Comparison of ENCODE assay signal across 21 cellular contexts in the genomic region with DNA sequence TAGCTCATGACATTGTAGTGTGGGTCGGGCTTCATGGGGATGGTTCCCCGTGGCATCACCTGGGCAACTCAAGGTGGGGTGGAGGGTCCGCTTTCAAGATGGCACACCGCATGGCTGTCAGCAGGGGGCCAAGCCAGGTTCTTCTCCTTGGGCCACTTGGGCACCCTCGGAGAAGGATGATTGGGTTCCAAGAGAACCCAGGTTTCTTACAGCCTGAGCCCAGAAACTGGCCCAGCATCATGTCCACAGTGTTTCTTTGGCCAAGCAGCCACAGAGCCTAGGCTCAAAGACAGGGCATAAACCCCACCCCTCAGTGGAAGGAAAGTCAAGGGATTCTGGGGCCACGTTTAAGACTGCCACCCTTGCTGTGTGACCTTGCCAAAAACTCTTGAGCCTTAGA.
DNase-seq lines count a peak whose midpoint lies in the region; ATAC-seq, FAIRE-seq and TF ChIP-seq lines count a peak whose summit lies in the region.
"Had no signal": no experiment of that assay in that cellular context is flagged by ENCODE, and none has a peak within 500 bp of the region (broad histone marks: within the 10 kb centered on the region; RNA-seq: fewer than 3 reads in every experiment).

No MANE protein-coding gene starts in this region.

- H3K36me3 ChIP-seq in OCI-LY1 (ENCODE audit: insufficient read depth, low read length), result no peaks in the 10 kb centered on the region
- H3K36me3 ChIP-seq: left lung, SJCRH30, WERI-Rb-1 had no signal

- DNase-seq in 8988T (peak; percentile 6), D721Med (ENCODE audit: insufficient read length, low spot score) (peak; percentile 8), fibroblast of villous mesenchyme (ENCODE audit: low read depth) (no peak), GM19239 (ENCODE audit: insufficient read length, low spot score) (no peak), NOMO-1 treated with DMSO at 0.1 percent for 48 hours (lab: John Stamatoyannopoulos, UW; ENCODE audit: unreplicated experiment) (no peak)
- DNase-seq: activated CD4-positive, alpha-beta memory T cell treated with anti-CD3 and anti-CD28 coated beads for 36 hours; effector CD4-positive, alpha-beta T cell; GM23248; Karpas-422; NCI-H2107; NCI-H524 treated with DMSO at 0.1 percent for 48 hours; SJCRH30; stimulated activated CD4-positive, alpha-beta T cell treated with anti-CD3 and anti-CD28 coated beads, Interleukin-15, amount 100 ng/mL, for 24 hours; T-helper 2 cell; WERI-Rb-1 had no signal

- no peak overlapping the region for H3K4me3 ChIP-seq in OCI-LY1 (ENCODE audit: low read depth, low read length, poor library complexity, severe bottlenecking)
- H3K4me3 ChIP-seq in fibroblast of villous mesenchyme (ENCODE audit: low read depth, low read length), result no peak overlapping the region
- H3K4me3 ChIP-seq: GM23248, left lung, mucosa of descending colon, SJCRH30 had no signal

- H3K9me2 ChIP-seq in OCI-LY1 (ENCODE audit: low read depth, low read length), result no peaks in the 10 kb centered on the region

- H2AFZ ChIP-seq in OCI-LY1 (ENCODE audit: low read length), result no peak overlapping the region

- no peaks in the 10 kb centered on the region for H3K27me3 ChIP-seq in OCI-LY1 (ENCODE audit: insufficient read depth, low read length)
- H3K27me3 ChIP-seq: left lung, SJCRH30 had no signal

- H3K4me1 ChIP-seq in OCI-LY1 (ENCODE audit: insufficient read depth, low read length, severe bottlenecking), result no peaks in the 10 kb centered on the region
- H3K4me1 ChIP-seq: left lung, SJCRH30 had no signal

- no peak overlapping the region for H3K27ac ChIP-seq in OCI-LY1 (ENCODE audit: low read depth, low read length, poor library complexity, severe bottlenecking)
- H3K27ac ChIP-seq: left lung, SJCRH30, WERI-Rb-1 had no signal

- FAIRE-seq in D721Med (lab: Jason Lieb, UNC) (no peak), GM19239 (lab: Jason Lieb, UNC) (no peak)

- H3K79me2 ChIP-seq in OCI-LY1 (ENCODE audit: insufficient read depth, low read length), result no peaks in the 10 kb centered on the region

- no peak overlapping the region for H3K9ac ChIP-seq in OCI-LY1 (ENCODE audit: low read length)
- H3K9ac ChIP-seq: GM23248 had no signal

- TF ChIP-seq CTCF in D721Med (IDR thresholded peaks at IDR 0.05; ENCODE audit: insufficient read depth, missing control alignments) (no peak), OCI-LY1 (IDR thresholded peaks at IDR 0.05; ENCODE audit: low read length) (peak; percentile 38; the same call in 1 of the 2 replicates), fibroblast of villous mesenchyme (IDR thresholded peaks at IDR 0.05; ENCODE audit: insufficient read depth, low read depth, low read length) (peak; percentile 20)

- H3K9me3 ChIP-seq in OCI-LY1 (ENCODE audit: low read length), result no peaks in the 10 kb centered on the region
- H3K9me3 ChIP-seq: left lung, mucosa of descending colon, SJCRH30 had no signal

- H3F3A ChIP-seq in OCI-LY1 (ENCODE audit: insufficient read depth, low read length), result no peaks in the 10 kb centered on the region

- H4K20me1 ChIP-seq in OCI-LY1 (ENCODE audit: insufficient read depth, low read length), result no peaks in the 10 kb centered on the region

- no peak for ATAC-seq in GM21723 (IDR thresholded peaks at IDR 0.05; ENCODE audit: unreplicated experiment)
- ATAC-seq: activated T-helper 17 cell treated with anti-CD3 and anti-CD28 coated beads, Interleukin-2, amount 50 U/mL, for 72 hours; left lung; stimulated activated effector memory CD8-positive, alpha-beta T cell treated with anti-CD3 and anti-CD28 coated beads, Interleukin-12 subunit alpha, Interleukin-12 subunit beta, amount 100 ng/mL, for 72 hours had no signal

- H3K4me2 ChIP-seq in OCI-LY1 (ENCODE audit: low read length), result no peak overlapping the region

Comparison
In these comparisons a context has a peak if more than half of its experiments do, and no peak if none do; other contexts are left out.
1. DNase-seq: peak in 8988T (single experiment) and D721Med (single experiment); none in fibroblast of villous mesenchyme (single experiment), GM19239 (single experiment) and NOMO-1 treated with DMSO at 0.1 percent for 48 hours (single experiment).